ENCODE assay signal across 9 cellular contexts in the genomic region with DNA sequence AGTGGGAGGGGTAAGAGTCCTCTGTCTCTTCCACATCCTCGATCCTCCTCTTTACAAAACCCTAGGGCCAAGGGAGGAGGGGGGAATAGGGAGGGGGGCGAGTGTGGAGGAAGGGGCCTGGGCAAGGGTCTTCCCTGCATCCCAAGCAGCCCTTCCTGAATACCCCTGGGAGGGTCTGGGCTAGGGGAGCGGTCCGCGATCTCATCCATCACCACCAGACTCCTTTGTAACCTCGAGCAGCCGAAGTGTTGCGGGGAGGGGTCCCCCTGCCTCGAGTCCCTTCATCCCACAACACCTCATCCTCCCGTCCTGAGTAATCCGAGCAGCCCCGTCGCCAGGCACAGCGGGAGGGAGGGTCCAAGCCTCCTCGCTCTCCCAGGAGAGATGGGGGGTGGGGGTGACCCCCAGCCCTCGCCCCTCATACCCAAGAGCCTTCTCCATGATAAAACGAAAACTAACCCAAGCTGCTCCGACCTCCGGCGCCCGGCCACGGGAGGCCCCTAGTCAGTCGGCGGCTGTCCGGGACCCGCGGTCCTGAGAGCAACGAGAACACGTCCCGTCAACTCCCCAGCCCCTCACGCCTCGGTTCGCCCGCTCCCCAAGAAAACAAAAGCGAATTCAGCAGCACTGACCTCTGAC. TPM values are rescaled to one million over a fixed set of nuclear protein-coding genes. Genes with fewer than 3 reads are reported as not detected.
DNase-seq lines count a peak whose midpoint lies in the region; ATAC-seq and TF ChIP-seq lines count a peak whose summit lies in the region.
"Had no signal": no experiment of that assay in that cellular context is flagged by ENCODE, and none has a peak within 500 bp of the region (broad histone marks: within the 10 kb centered on the region; RNA-seq: fewer than 3 reads in every experiment).

No MANE protein-coding gene starts in this region.

- in situ Hi-C loops in astrocyte of the cerebellum (cut with HindIII; ENCODE audit: low sequenced_read_pairs) = no loop called here

- TF ChIP-seq CTCF in astrocyte of the cerebellum (IDR thresholded peaks at IDR 0.05; ENCODE audit: low read depth, low read length, missing control alignments) = no peak
- TF ChIP-seq CTCF in lower lobe of right lung (IDR thresholded peaks at IDR 0.05) = no peak
- TF ChIP-seq CTCF in uterus (IDR thresholded peaks at IDR 0.05) = no peak

- ATAC-seq in Right ventricle myocardium superior (ENCODE audit: poor library complexity) (no peak), Right ventricle myocardium inferior (no peak), HG03439 (IDR thresholded peaks at IDR 0.05; ENCODE audit: unreplicated experiment) (peak; percentile 18), lower lobe of right lung (peak in 1 of 2 donors; percentile 12), GM21786 (IDR thresholded peaks at IDR 0.05; ENCODE audit: unreplicated experiment) (no peak)

- peaks cover 11% of the 10 kb centered on the region for H3K4me1 ChIP-seq in lower lobe of right lung
- peaks cover 0 to 14% of the 10 kb centered on the region in 2 donors for H3K4me1 ChIP-seq in uterus

- H3K36me3 ChIP-seq in lower lobe of right lung = no peaks in the 10 kb centered on the region
- no peaks in the 10 kb centered on the region for H3K36me3 ChIP-seq in uterus

- H3K27me3 ChIP-seq in lower lobe of right lung (ENCODE audit: low read depth) (peaks cover 23% of the 10 kb centered on the region), uterus (no peaks in the 10 kb centered on the region)

- H3K9me3 ChIP-seq in lower lobe of right lung (no peaks in the 10 kb centered on the region), uterus (no peaks in the 10 kb centered on the region)

- no peak overlapping the region for H3K27ac ChIP-seq in lower lobe of right lung
- H3K27ac ChIP-seq in uterus = peak overlapping the region in 1 of 2 donors; percentile 9
- H3K27ac ChIP-seq: epithelial cell of prostate had no signal

- H3K4me3 ChIP-seq in astrocyte of the cerebellum (ENCODE audit: low read depth, low read length) (peak overlapping the region; percentile 31), lower lobe of right lung (peak overlapping the region; percentile 68), uterus (peak overlapping the region; percentile 6 to 44)

- DNase-seq in Right ventricle myocardium superior (peak; percentile 47), Right ventricle myocardium inferior (ENCODE audit: missing footprints) (no peak), astrocyte of the cerebellum (ENCODE audit: low read depth) (no peak), lower lobe of right lung (no peak), uterus (no peak), middle frontal gyrus (ENCODE audit: extremely low spot score, low spot score) (no peak)

- TF ChIP-seq POLR2A in uterus (IDR thresholded peaks at IDR 0.05) = no peak

- intact Hi-C loops in Right ventricle myocardium superior (cut with DNase I) (no loop called here), Right ventricle myocardium inferior (cut with DNase I) (no loop called here), lower lobe of right lung (cut with DNase I) (no loop called here), uterus (cut with DNase I; ENCODE audit: low total_unique reads) (no loop called here)

RNA-seq across cellular contexts. Expression of a gene that starts 0.5 kb away (rescaled TPM):
- total RNA-seq in Right ventricle myocardium superior = 0.13 TPM
- total RNA-seq in Right ventricle myocardium inferior = 0.38 TPM
- 3.6 TPM for total RNA-seq in lower lobe of right lung
- 1 to 10 TPM in 2 of 4 donors, under 1 TPM in 2; under 0.01 to 2.6 (median 0.75) TPM for total RNA-seq in uterus
